Comparison of ENCODE assay signal across 18 cellular contexts in genomic region chr10:79509306-79509938, GRCh38. TPM values are rescaled to one million over a fixed set of nuclear protein-coding genes. Genes with fewer than 3 reads are reported as not detected.
A peak's percentile ranks its signal among the peaks of the same experiment; 100 is the strongest.
DNase-seq lines count a peak whose midpoint lies in the region; ATAC-seq, FAIRE-seq and TF ChIP-seq lines count a peak whose summit lies in the region.
"Not testable (repeated sequence)": the region's sequence is repeated elsewhere in the genome, so short reads cannot be mapped to it uniquely, and the experiment has no call there.
"Had no signal": no experiment of that assay in that cellular context is flagged by ENCODE, and none has a peak within 500 bp of the region (broad histone marks: within the 10 kb centered on the region; RNA-seq: fewer than 3 reads in every experiment).

No MANE protein-coding gene starts in this region.

- peak; percentile 65 to 93; a peak in 5 of 6 replicates for ATAC-seq in A549
- ATAC-seq in GM19035 (IDR thresholded peaks at IDR 0.05; ENCODE audit: unreplicated experiment), result peak; percentile 60
- peak; percentile 57 for ATAC-seq in GM21786 (IDR thresholded peaks at IDR 0.05; ENCODE audit: unreplicated experiment)
- ATAC-seq in HG03175 (IDR thresholded peaks at IDR 0.05; ENCODE audit: unreplicated experiment), result peak; percentile 65
- ATAC-seq in activated B cell treated with CpG ODN at 0.5 μM for 24 hours (ENCODE audit: low read depth), result peak; percentile 34
- ATAC-seq in right cardiac atrium, result peak; percentile 44 to 69
- ATAC-seq in pancreas, result peak; percentile 55 to 86 (median 74)

- not testable (repeated sequence) for DNase-seq in A549 (ENCODE audit: low read depth in 1 of 2, low spot score in 1 of 2); activated B cell treated with CpG ODN at 0.5 μM for 24 hours; chondrocyte (ENCODE audit: low spot score); right cardiac atrium; pancreas

- not testable (repeated sequence) for H3K36me3 ChIP-seq in pancreas

- POLR2A ChIA-PET in A549 (lab: Yijun Ruan, JAX); activated B cell treated with CpG ODN at 0.5 μM for 24 hours (lab: Charles Lee): not testable (repeated sequence)

- not testable (repeated sequence) for H3K9me3 ChIP-seq in A549; right cardiac atrium (ENCODE audit: control insufficient read depth, low read length); pancreas

- not testable (repeated sequence) for H3K4me1 Mint-ChIP-seq in activated B cell treated with CpG ODN at 0.5 μM for 24 hours; chondrocyte (ENCODE audit: low read depth)

- peaks cover 17% of the 10 kb centered on the region for H3K27me3 Mint-ChIP-seq in activated B cell treated with CpG ODN at 0.5 μM for 24 hours
- H3K27me3 Mint-ChIP-seq in chondrocyte (ENCODE audit: low read depth), result not testable (repeated sequence)

- CTCF ChIA-PET in A549 (lab: Yijun Ruan, JAX); activated B cell treated with CpG ODN at 0.5 μM for 24 hours (lab: Charles Lee): not testable (repeated sequence)

- not testable (repeated sequence) for FAIRE-seq in A549 (lab: Jason Lieb, UNC); pancreas (lab: Jason Lieb, UNC)

- H3K27me3 ChIP-seq in right cardiac atrium (ENCODE audit: control insufficient read depth, insufficient read depth); pancreas: not testable (repeated sequence)

- TF ChIP-seq CTCF in A549 (IDR thresholded peaks at IDR 0.05); activated B cell treated with CpG ODN at 0.5 μM for 24 hours (IDR thresholded peaks at IDR 0.05); pancreas (IDR thresholded peaks at IDR 0.05): not testable (repeated sequence)
- TF ChIP-seq CTCF in chondrocyte (IDR thresholded peaks at IDR 0.05), result peak; percentile 46

- not testable (repeated sequence) for H3K36me3 Mint-ChIP-seq in activated B cell treated with CpG ODN at 0.5 μM for 24 hours (ENCODE audit: low read depth); chondrocyte (ENCODE audit: low read depth)

- H3K27ac ChIP-seq in A549; right cardiac atrium (ENCODE audit: low read length); pancreas: not testable (repeated sequence)

- TF ChIP-seq EP300 in A549 (IDR thresholded peaks at IDR 0.05), result not testable (repeated sequence)

- H3K4me3 Mint-ChIP-seq in activated B cell treated with CpG ODN at 0.5 μM for 24 hours; chondrocyte (ENCODE audit: unreplicated experiment): not testable (repeated sequence)

- intact Hi-C loops in activated B cell treated with CpG ODN at 0.5 μM for 24 hours (cut with micrococcal nuclease); right cardiac atrium (cut with DNase I); pancreas (cut with DNase I): not testable (repeated sequence)

- H3K4me2 ChIP-seq in A549, result not testable (repeated sequence)

- not testable (repeated sequence) for H3K9me3 Mint-ChIP-seq in activated B cell treated with CpG ODN at 0.5 μM for 24 hours; chondrocyte (ENCODE audit: low read depth)

- not testable (repeated sequence) for TF ChIP-seq POLR2A in A549 (IDR thresholded peaks at IDR 0.05; ENCODE audit: low read length)

- not testable (repeated sequence) for H3K27ac Mint-ChIP-seq in activated B cell treated with CpG ODN at 0.5 μM for 24 hours; chondrocyte (ENCODE audit: unreplicated experiment)

- not testable (repeated sequence) for TF ChIP-seq RAD21 in A549 (conservative IDR thresholded peaks at IDR 0.05 in 1 of 2, IDR thresholded peaks at IDR 0.05 in 1 of 2)

- not testable (repeated sequence) for H3K4me1 ChIP-seq in A549; right cardiac atrium (ENCODE audit: control insufficient read depth, insufficient read depth, low read length); pancreas

- 68% methylated on average over 2 of the region's 3 CpGs for WGBS in A549 (ENCODE audit: missing lambda C conversion rate)
- WGBS in right cardiac atrium, result 100% methylated on average over 2 of the region's 3 CpGs
- WGBS in pancreas, 2 donors, result 73 to 85% methylated on average over 2 of the region's 3 CpGs

- not testable (repeated sequence) for H3K4me3 ChIP-seq in A549; right cardiac atrium (ENCODE audit: low read length); pancreas

RNA-seq across cellular contexts. Expression of gene EIF5AL1, which starts 2.9 kb away (rescaled TPM):
- polyA plus RNA-seq in A549 (2011; rRNA removed) (1.7 and 2.7 TPM in 2 replicates), A549 (2017; fragmentation: RNase III; extraction: RNeasy Plus Mini Kit Qiagen cat#74134 plus additional on column Dnase treatment) (1.5 to 5.7 TPM (median 4.1 TPM) in 3 replicates), right cardiac atrium (0.45 TPM), pancreas (under 1 TPM; 0.11 to 0.33 TPM)
- 0.66 TPM in 2 replicates for polyA plus RNA-seq in A549 (2012; cell fraction: cytosol; rRNA removed)
- polyA plus RNA-seq in A549 (2012; cell fraction: nucleus; rRNA removed), result 1.2 and 1.4 TPM in 2 replicates
- 0.87 and 1.3 TPM in 2 replicates for polyA minus RNA-seq in A549 (2011; rRNA and poly(A)+ RNA removed)
- total RNA-seq in activated B cell treated with CpG ODN at 0.5 μM for 24 hours (1.4 and 2.1 TPM in 2 replicates), chondrocyte (0.17 to 0.23 TPM (median 0.20 TPM) in 3 replicates), right cardiac atrium (under 1 TPM in 3 of 4 donors, not detected in 1; 0.09 to 0.57 (median 0.19) TPM), pancreas (under 1 TPM in 5 of 6 donors, not detected in 1; 0.05 to 0.44 (median 0.35) TPM)
- total RNA-seq: vagina had no signal

RNA-seq across cellular contexts. Expression of gene SFTPA2, which starts 50.8 kb away (rescaled TPM):
- polyA plus RNA-seq in A549 (2011; rRNA removed) (not detected in 2 replicates), A549 (2017; fragmentation: RNase III; extraction: RNeasy Plus Mini Kit Qiagen cat#74134 plus additional on column Dnase treatment) (not detected in 3 replicates), right cardiac atrium (not detected), pancreas (1 to 10 TPM; 1.1 to 2.0 TPM)
- not detected in 2 replicates for polyA plus RNA-seq in A549 (2012; cell fraction: cytosol; rRNA removed)
- polyA plus RNA-seq in A549 (2012; cell fraction: nucleus; rRNA removed), result not detected in 2 replicates
- not detected in 2 replicates for polyA minus RNA-seq in A549 (2011; rRNA and poly(A)+ RNA removed)
- total RNA-seq in activated B cell treated with CpG ODN at 0.5 μM for 24 hours (not detected in 2 replicates), chondrocyte (not detected in 3 replicates), right cardiac atrium (1 to 10 TPM in 1 of 4 donors, under 1 TPM in 1, not detected in 2; 0.54 to 2.8 TPM), pancreas (10 to 100 TPM in 1 of 6 donors, 1 to 10 TPM in 3, under 1 TPM in 2; 0.52 to 11.6 (median 1.6) TPM)
- total RNA-seq: activated CD4-positive, alpha-beta memory T cell treated with anti-CD3 and anti-CD28 coated beads for 36 hours; activated naive CD8-positive, alpha-beta T cell treated with anti-CD3 and anti-CD28 coated beads for 36 hours; astrocyte; CD4-positive, alpha-beta T cell; Daoy; H9; hepatocyte; RPMI7951; SK-MEL-5 had no signal
- polyA plus RNA-seq: hepatocyte had no signal
